In genomic region chr5:98458726-98459125, GRCh38 we compare ENCODE assay signal across 21 cellular contexts.
DNase-seq lines count a peak whose midpoint lies in the region; ATAC-seq and TF ChIP-seq lines count a peak whose summit lies in the region.
"Had no signal": no experiment of that assay in that cellular context is flagged by ENCODE, and none has a peak within 500 bp of the region (broad histone marks: within the 10 kb centered on the region; RNA-seq: fewer than 3 reads in every experiment).

No MANE protein-coding gene starts in this region.

- ATAC-seq in right cardiac atrium, result no peak

- H4K8ac ChIP-seq in mesenchymal stem cell (ENCODE audit: low read length), result no peak overlapping the region

- H3K9ac ChIP-seq in mesenchymal stem cell (ENCODE audit: low read length), result peak overlapping the region; percentile 41

- no peak overlapping the region for H4K91ac ChIP-seq in mesenchymal stem cell (ENCODE audit: low read length)

- no peak overlapping the region for H3K23ac ChIP-seq in mesenchymal stem cell (ENCODE audit: low read length in 2 of 2)

- 0 out of 2 replicates have a peak overlapping the region, but pooled peaks have one; percentile 19 for H3K4me3 Mint-ChIP-seq in HFFc6
- H3K4me3 Mint-ChIP-seq: CD14-positive monocyte; CD8-positive, alpha-beta memory T cell had no signal

- peak; percentile 14 for DNase-seq in AG08395 (ENCODE audit: low spot score)
- peak; percentile 51 for DNase-seq in HFFc6
- peak; percentile 32 for DNase-seq in choroid plexus epithelial cell (ENCODE audit: low read depth)
- no peak for DNase-seq in mesenchymal stem cell
- DNase-seq in NCI-H1092 treated with DMSO at 0.1 percent for 48 hours (lab: John Stamatoyannopoulos, UW), result no peak
- DNase-seq in Ammon's horn (ENCODE audit: low spot score), result no peak
- no peak for DNase-seq in right cardiac atrium
- DNase-seq: BE2C; CD8-positive, alpha-beta memory T cell; DMS 273 treated with DMSO at 0.1 percent for 48 hours; DMS79 treated with DMSO at 0.1 percent for 48 hours; Karpas-422; NCI-H1092; NCI-H1436 treated with DMSO at 0.1 percent for 48 hours; NCI-H187 treated with DMSO at 0.1 percent for 48 hours; NCI-H2107; NCI-H524 treated with DMSO at 0.1 percent for 48 hours; NCI-H774; SIG-M5 had no signal

- H2BK15ac ChIP-seq in mesenchymal stem cell (ENCODE audit: low read depth, poor library complexity, severe bottlenecking), result no peak overlapping the region

- no peaks in the 10 kb centered on the region for H3K27me3 ChIP-seq in mesenchymal stem cell (ENCODE audit: control insufficient read depth in 1 of 2, insufficient read depth in 1 of 2, low read length in 2 of 2)
- no peaks in the 10 kb centered on the region for H3K27me3 ChIP-seq in right cardiac atrium (ENCODE audit: control insufficient read depth, insufficient read depth)
- H3K27me3 ChIP-seq: BE2C had no signal

- intact Hi-C loops in right cardiac atrium (cut with DNase I), result no loop called here

- no peak overlapping the region for H3K4me2 ChIP-seq in mesenchymal stem cell (ENCODE audit: low read length, poor library complexity, severe bottlenecking)

- H2BK12ac ChIP-seq in mesenchymal stem cell (ENCODE audit: low read length in 2 of 2), result no peak overlapping the region

- H3K9me3 ChIP-seq in mesenchymal stem cell (ENCODE audit: control insufficient read depth, low read length) (no peaks in the 10 kb centered on the region), right cardiac atrium (ENCODE audit: control insufficient read depth, low read length) (no peaks in the 10 kb centered on the region)
- H3K9me3 ChIP-seq: BE2C had no signal

- no peaks in the 10 kb centered on the region for H3K36me3 ChIP-seq in mesenchymal stem cell (ENCODE audit: control insufficient read depth in 1 of 2, insufficient read depth in 2 of 2, low read depth in 1 of 2, low read length in 2 of 2)
- H3K36me3 ChIP-seq: BE2C had no signal

- peaks cover 83% of the 10 kb centered on the region for H3K4me1 Mint-ChIP-seq in HFFc6 (ENCODE audit: low read depth)
- H3K4me1 Mint-ChIP-seq: CD14-positive monocyte; CD8-positive, alpha-beta memory T cell had no signal

- H3K18ac ChIP-seq in mesenchymal stem cell (ENCODE audit: low read depth in 1 of 2, low read length in 2 of 2), result no peak overlapping the region

- peak overlapping the region; percentile 86 for H3K27ac Mint-ChIP-seq in HFFc6
- H3K27ac Mint-ChIP-seq: CD14-positive monocyte; CD8-positive, alpha-beta memory T cell had no signal

- H3K4me1 ChIP-seq in mesenchymal stem cell (ENCODE audit: control insufficient read depth, insufficient read depth, low read depth, low read length) (no peaks in the 10 kb centered on the region), right cardiac atrium (ENCODE audit: control insufficient read depth, insufficient read depth, low read length) (no peaks in the 10 kb centered on the region)
- H3K4me1 ChIP-seq: BE2C had no signal

- H3K4ac ChIP-seq in mesenchymal stem cell (ENCODE audit: low read depth in 1 of 2, low read length in 2 of 2), result no peak overlapping the region

- H3K4me3 ChIP-seq in choroid plexus epithelial cell (ENCODE audit: low read depth, low read length) (no peak overlapping the region), mesenchymal stem cell (ENCODE audit: insufficient read depth in 1 of 2, low read depth in 1 of 2, low read length in 2 of 2) (no peak overlapping the region), right cardiac atrium (ENCODE audit: low read length) (no peak overlapping the region)
- H3K4me3 ChIP-seq: SK-N-MC had no signal

- no peak for TF ChIP-seq CTCF in HFFc6 (IDR thresholded peaks at IDR 0.05)
- TF ChIP-seq CTCF in choroid plexus epithelial cell (conservative IDR thresholded peaks at IDR 0.05; ENCODE audit: low read depth, low read length), result no peak

- H3K27ac ChIP-seq in mesenchymal stem cell (ENCODE audit: low read length, poor library complexity, severe bottlenecking) (no peak overlapping the region), right cardiac atrium (ENCODE audit: low read length) (no peak overlapping the region)
- H3K27ac ChIP-seq: SK-N-MC had no signal

- H2BK120ac ChIP-seq in mesenchymal stem cell (ENCODE audit: low read depth, low read length), result no peak overlapping the region

- no peak overlapping the region for H2BK5ac ChIP-seq in mesenchymal stem cell (ENCODE audit: low read depth, low read length, poor library complexity, severe bottlenecking)

- H3K9me3 Mint-ChIP-seq in HFFc6, result peaks cover 2% of the 10 kb centered on the region

- H3K14ac ChIP-seq in mesenchymal stem cell (ENCODE audit: low read length in 2 of 2), result no peak overlapping the region

- H2AK5ac ChIP-seq in mesenchymal stem cell (ENCODE audit: low read length, severe bottlenecking), result no peak overlapping the region

- H3K79me1 ChIP-seq in mesenchymal stem cell (replicated peaks; ENCODE audit: low read length, poor library complexity, severe bottlenecking), result no peaks in the 10 kb centered on the region

- peaks cover 24% of the 10 kb centered on the region for H3K36me3 Mint-ChIP-seq in HFFc6 (ENCODE audit: low read depth)
- H3K36me3 Mint-ChIP-seq: CD14-positive monocyte; CD8-positive, alpha-beta memory T cell had no signal

- H3K27me3 Mint-ChIP-seq in HFFc6 (ENCODE audit: insufficient read depth), result no peaks in the 10 kb centered on the region; the same call in 1 of the 2 replicates
- H3K27me3 Mint-ChIP-seq: CD8-positive, alpha-beta memory T cell had no signal

- H2AFZ ChIP-seq in mesenchymal stem cell (ENCODE audit: low read depth, low read length), result no peak overlapping the region

Comparison
In these comparisons a context has a peak if more than half of its experiments do, and no peak if none do; other contexts are left out.
1. DNase-seq: peak in AG08395 (single experiment), HFFc6 (single experiment) and choroid plexus epithelial cell (single experiment); none in mesenchymal stem cell (single experiment), NCI-H1092 treated with DMSO at 0.1 percent for 48 hours (single experiment), Ammon's horn (single experiment) and right cardiac atrium (0 of 3).